ENCODE assay signal across 9 cellular contexts in the genomic region with DNA sequence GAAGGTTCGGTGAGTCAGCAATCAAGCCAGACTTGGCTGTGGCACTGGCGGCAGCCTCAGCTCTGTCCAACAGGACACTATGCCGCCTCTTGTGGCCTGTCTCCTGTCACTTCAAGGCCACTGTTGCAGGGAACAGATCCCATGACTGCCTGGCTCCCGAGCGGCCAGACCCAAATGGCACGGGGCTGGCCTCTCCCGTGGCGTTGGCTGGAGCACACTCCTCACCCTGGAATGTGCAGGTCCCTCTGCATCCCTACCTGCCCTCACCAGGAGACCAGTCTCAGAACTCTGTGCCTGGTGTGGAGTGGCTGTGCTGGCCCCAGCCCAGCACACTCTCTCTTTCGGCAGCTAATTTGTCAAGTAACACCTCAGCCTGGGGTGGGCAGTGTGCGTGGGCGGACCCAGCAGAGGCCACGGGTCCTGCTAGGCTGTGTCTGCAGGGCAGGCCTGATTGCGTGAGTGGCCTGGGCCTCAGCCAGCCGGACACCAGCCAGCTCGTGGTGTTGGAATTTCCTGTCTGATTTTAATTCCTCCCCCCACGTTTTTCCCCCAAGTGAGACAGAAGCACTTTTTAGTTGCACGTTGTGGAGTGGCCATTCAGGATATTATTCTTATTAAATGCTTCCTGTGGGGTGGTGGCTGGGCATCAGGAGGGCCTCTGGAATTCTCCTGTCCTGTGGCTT.
DNase-seq lines count a peak whose midpoint lies in the region; ATAC-seq and TF ChIP-seq lines count a peak whose summit lies in the region.
"Had no signal": no experiment of that assay in that cellular context is flagged by ENCODE, and none has a peak within 500 bp of the region (broad histone marks: within the 10 kb centered on the region; RNA-seq: fewer than 3 reads in every experiment).

No MANE protein-coding gene starts in this region.

- H3K36me3 ChIP-seq in colonic mucosa = no peaks in the 10 kb centered on the region
- no peaks in the 10 kb centered on the region for H3K36me3 ChIP-seq in uterus

- H3K27ac Mint-ChIP-seq in natural killer cell = no peak overlapping the region

- no peaks in the 10 kb centered on the region for H3K9me3 Mint-ChIP-seq in natural killer cell

- H3K9me3 ChIP-seq in colonic mucosa (no peaks in the 10 kb centered on the region), uterus (no peaks in the 10 kb centered on the region)

- ATAC-seq in left lobe of liver (peak; percentile 57), HG02938 (IDR thresholded peaks at IDR 0.05; ENCODE audit: unreplicated experiment) (no peak), natural killer cell (no peak), HG02973 (IDR thresholded peaks at IDR 0.05; ENCODE audit: unreplicated experiment) (no peak)

- no peak for TF ChIP-seq POLR2A in uterus (IDR thresholded peaks at IDR 0.05)

- H3K36me3 Mint-ChIP-seq in natural killer cell = no peaks in the 10 kb centered on the region

- H3K4me3 Mint-ChIP-seq in natural killer cell = no peak overlapping the region

- TF ChIP-seq CTCF in colonic mucosa (IDR thresholded peaks at IDR 0.05) (no peak), uterus (IDR thresholded peaks at IDR 0.05) (no peak), natural killer cell (IDR thresholded peaks at IDR 0.05) (no peak)

- H3K4me3 ChIP-seq in colonic mucosa = no peak overlapping the region
- no peak overlapping the region for H3K4me3 ChIP-seq in uterus

- peak; percentile 49 for DNase-seq in colonic mucosa
- DNase-seq in left lobe of liver (ENCODE audit: low spot score) = peak; percentile 55
- DNase-seq in uterus = peak; percentile 80 to 91
- DNase-seq in retina = no peak
- DNase-seq in natural killer cell = no peak
- DNase-seq: activated CD8-positive, alpha-beta memory T cell treated with anti-CD3 and anti-CD28 coated beads, Interleukin-2, amount 50 U/mL, for 48 hours had no signal

- no peaks in the 10 kb centered on the region for H3K27me3 Mint-ChIP-seq in natural killer cell (ENCODE audit: low read depth in 2 of 2)

- no peaks in the 10 kb centered on the region for H3K4me1 Mint-ChIP-seq in natural killer cell

- H3K4me1 ChIP-seq in colonic mucosa (no peaks in the 10 kb centered on the region), uterus (peaks cover 14 to 18% of the 10 kb centered on the region in 2 donors)

- intact Hi-C loops in colonic mucosa (cut with DNase I) (no loop called here), uterus (cut with DNase I; ENCODE audit: low total_unique reads) (no loop called here), natural killer cell (cut with micrococcal nuclease) (no loop called here)

- TF ChIP-seq EP300 in Ishikawa (IDR thresholded peaks at IDR 0.05; ENCODE audit: borderline replicate concordance) = peak; percentile 52; the same call in 1 of the 2 replicates

- TF ChIP-seq RAD21 in Ishikawa (IDR thresholded peaks at IDR 0.05; ENCODE audit: low read depth) = no peak

- H3K27ac ChIP-seq in colonic mucosa (no peak overlapping the region), uterus (peak overlapping the region in 1 of 2 donors; percentile 83)

- H3K27me3 ChIP-seq in colonic mucosa (no peaks in the 10 kb centered on the region), uterus (no peaks in the 10 kb centered on the region)

- H3K9ac ChIP-seq in colonic mucosa (ENCODE audit: low read depth in 2 of 2, low read length in 2 of 2) = no peak overlapping the region

TF ChIP-seq in Ishikawa, 13 proteins besides CTCF, POLR2A, EP300 and RAD21:
- TF ChIP-seq, protein P1, sequence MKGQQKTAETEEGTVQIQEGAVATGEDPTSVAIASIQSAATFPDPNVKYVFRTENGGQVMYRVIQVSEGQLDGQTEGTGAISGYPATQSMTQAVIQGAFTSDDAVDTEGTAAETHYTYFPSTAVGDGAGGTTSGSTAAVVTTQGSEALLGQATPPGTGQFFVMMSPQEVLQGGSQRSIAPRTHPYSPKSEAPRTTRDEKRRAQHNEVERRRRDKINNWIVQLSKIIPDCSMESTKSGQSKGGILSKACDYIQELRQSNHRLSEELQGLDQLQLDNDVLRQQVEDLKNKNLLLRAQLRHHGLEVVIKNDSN (IDR thresholded peaks at IDR 0.05) = peak; percentile 27; the same call in 1 of the 2 replicates
- TF ChIP-seq CEBPB (IDR thresholded peaks at IDR 0.05) (peak; percentile 67; the same call in 1 of the 2 replicates), TAF1 (IDR thresholded peaks at IDR 0.05; ENCODE audit: low read depth) (no peak), NFIC (IDR thresholded peaks at IDR 0.05) (peak; percentile 90), FOXM1 (IDR thresholded peaks at IDR 0.05; ENCODE audit: borderline replicate concordance, low read depth) (no peak), EGR1 (IDR thresholded peaks at IDR 0.05) (peak; percentile 99), TCF12 (IDR thresholded peaks at IDR 0.05; ENCODE audit: low read depth) (peak; percentile 78), CREB1 (IDR thresholded peaks at IDR 0.05; ENCODE audit: low read depth) (no peak), TEAD4 (IDR thresholded peaks at IDR 0.05) (peak; percentile 72), YY1 (IDR thresholded peaks at IDR 0.05; ENCODE audit: low read depth) (no peak), ZBTB7A (IDR thresholded peaks at IDR 0.05; ENCODE audit: low read depth) (no peak)
- TF ChIP-seq, protein P2, sequence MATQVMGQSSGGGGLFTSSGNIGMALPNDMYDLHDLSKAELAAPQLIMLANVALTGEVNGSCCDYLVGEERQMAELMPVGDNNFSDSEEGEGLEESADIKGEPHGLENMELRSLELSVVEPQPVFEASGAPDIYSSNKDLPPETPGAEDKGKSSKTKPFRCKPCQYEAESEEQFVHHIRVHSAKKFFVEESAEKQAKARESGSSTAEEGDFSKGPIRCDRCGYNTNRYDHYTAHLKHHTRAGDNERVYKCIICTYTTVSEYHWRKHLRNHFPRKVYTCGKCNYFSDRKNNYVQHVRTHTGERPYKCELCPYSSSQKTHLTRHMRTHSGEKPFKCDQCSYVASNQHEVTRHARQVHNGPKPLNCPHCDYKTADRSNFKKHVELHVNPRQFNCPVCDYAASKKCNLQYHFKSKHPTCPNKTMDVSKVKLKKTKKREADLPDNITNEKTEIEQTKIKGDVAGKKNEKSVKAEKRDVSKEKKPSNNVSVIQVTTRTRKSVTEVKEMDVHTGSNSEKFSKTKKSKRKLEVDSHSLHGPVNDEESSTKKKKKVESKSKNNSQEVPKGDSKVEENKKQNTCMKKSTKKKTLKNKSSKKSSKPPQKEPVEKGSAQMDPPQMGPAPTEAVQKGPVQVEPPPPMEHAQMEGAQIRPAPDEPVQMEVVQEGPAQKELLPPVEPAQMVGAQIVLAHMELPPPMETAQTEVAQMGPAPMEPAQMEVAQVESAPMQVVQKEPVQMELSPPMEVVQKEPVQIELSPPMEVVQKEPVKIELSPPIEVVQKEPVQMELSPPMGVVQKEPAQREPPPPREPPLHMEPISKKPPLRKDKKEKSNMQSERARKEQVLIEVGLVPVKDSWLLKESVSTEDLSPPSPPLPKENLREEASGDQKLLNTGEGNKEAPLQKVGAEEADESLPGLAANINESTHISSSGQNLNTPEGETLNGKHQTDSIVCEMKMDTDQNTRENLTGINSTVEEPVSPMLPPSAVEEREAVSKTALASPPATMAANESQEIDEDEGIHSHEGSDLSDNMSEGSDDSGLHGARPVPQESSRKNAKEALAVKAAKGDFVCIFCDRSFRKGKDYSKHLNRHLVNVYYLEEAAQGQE (IDR thresholded peaks at IDR 0.05; ENCODE audit: low read depth) = no peak
- TF ChIP-seq, protein P3, sequence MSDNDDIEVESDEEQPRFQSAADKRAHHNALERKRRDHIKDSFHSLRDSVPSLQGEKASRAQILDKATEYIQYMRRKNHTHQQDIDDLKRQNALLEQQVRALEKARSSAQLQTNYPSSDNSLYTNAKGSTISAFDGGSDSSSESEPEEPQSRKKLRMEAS (IDR thresholded peaks at IDR 0.05) = peak; percentile 56

Comparison
In these comparisons a context has a peak if more than half of its experiments do, and no peak if none do; other contexts are left out.
1. DNase-seq: peak in colonic mucosa (single experiment), left lobe of liver (single experiment) and uterus (2 of 2); none in retina (single experiment) and natural killer cell (single experiment).